26 cellular contexts compared by ENCODE assay signal in genomic region chr3:126414961-126415660, GRCh38. TPM values are rescaled to one million over a fixed set of nuclear protein-coding genes. Genes with fewer than 3 reads are reported as not detected.
"Had no signal": no experiment of that assay in that cellular context is flagged by ENCODE, and none has a peak within 500 bp of the region (broad histone marks: within the 10 kb centered on the region; RNA-seq: fewer than 3 reads in every experiment).

No MANE protein-coding gene starts in this region.

- H3K4me1 Mint-ChIP-seq: activated naive CD4-positive, alpha-beta T cell treated with anti-CD3 and anti-CD28 coated beads, Interleukin-2, amount 10 ng/mL, durations not matched to agents 7 days and 5 days; activated naive CD8-positive, alpha-beta T cell treated with anti-CD3 and anti-CD28 coated beads for 36 hours had no signal

- H3K36me3 Mint-ChIP-seq: activated naive CD4-positive, alpha-beta T cell treated with anti-CD3 and anti-CD28 coated beads, Interleukin-2, amount 10 ng/mL, durations not matched to agents 7 days and 5 days; activated naive CD8-positive, alpha-beta T cell treated with anti-CD3 and anti-CD28 coated beads for 36 hours had no signal

- DNase-seq: activated CD4-positive, alpha-beta T cell treated with anti-CD3 and anti-CD28 coated beads for 4 hours; activated CD8-positive, alpha-beta memory T cell treated with anti-CD3 and anti-CD28 coated beads, Interleukin-2, amount 50 U/mL, for 4 hours; activated CD8-positive, alpha-beta T cell treated with anti-CD3 and anti-CD28 coated beads for 36 hours; activated gamma-delta T cell treated with Interleukin-2 at 50 U/mL for 16 hours; activated naive CD4-positive, alpha-beta T cell treated with anti-CD3 and anti-CD28 coated beads, Interleukin-2, amount 10 ng/mL, durations not matched to agents 7 days and 5 days; activated naive CD8-positive, alpha-beta T cell treated with anti-CD3 and anti-CD28 coated beads for 36 hours; activated T-cell treated with anti-CD3 and anti-CD28 coated beads, Interleukin-2, amount 50 U/mL, for 72 hours; anterior cingulate cortex; KG1; NCI-H1048; NCI-H146; NCI-H187 treated with DMSO at 0.1 percent for 48 hours; NCI-H2081 treated with DMSO at 0.1 percent for 48 hours; NCI-H446; NCI-H524; SHP77; SW 1271 had no signal

- H3K4me3 Mint-ChIP-seq: activated CD8-positive, alpha-beta T cell treated with anti-CD3 and anti-CD28 coated beads for 36 hours; activated naive CD4-positive, alpha-beta T cell treated with anti-CD3 and anti-CD28 coated beads, Interleukin-2, amount 10 ng/mL, durations not matched to agents 7 days and 5 days; activated naive CD8-positive, alpha-beta T cell treated with anti-CD3 and anti-CD28 coated beads for 36 hours; activated T-cell treated with anti-CD3 and anti-CD28 coated beads, Interleukin-2, amount 50 U/mL, for 72 hours; T-helper 1 cell treated with Interleukin-12 subunit alpha and Interleukin-12 subunit beta and Interleukin-4 antibody, amounts not matched to agents 30 μg/mL and 1 μg/mL, for 36 hours had no signal

- H3K27me3 ChIP-seq: Peyer's patch had no signal

- H3K27ac ChIP-seq: Peyer's patch, RWPE1, SJSA1 had no signal

- H3K4me1 ChIP-seq: Peyer's patch, SJSA1 had no signal

- ATAC-seq: activated CD4-positive, CD25-positive, alpha-beta regulatory T cell treated with anti-CD3 and anti-CD28 coated beads, Interleukin-2, amount 50 U/mL, for 24 hours; activated CD8-positive, alpha-beta T cell treated with anti-CD3 and anti-CD28 coated beads for 36 hours; activated T-cell treated with anti-CD3 and anti-CD28 coated beads, Interleukin-2, amount 50 U/mL, for 72 hours; SK-N-SH treated with all-trans-retinoic acid at 6 μM for 48 hours had no signal

- H3K4me3 ChIP-seq: Peyer's patch, SJSA1 had no signal

- H3K9me3 ChIP-seq: Peyer's patch, SJSA1 had no signal

- H3K36me3 ChIP-seq: Peyer's patch, SJSA1 had no signal

- H3K9me3 Mint-ChIP-seq: activated CD8-positive, alpha-beta T cell treated with anti-CD3 and anti-CD28 coated beads for 36 hours; activated naive CD4-positive, alpha-beta T cell treated with anti-CD3 and anti-CD28 coated beads, Interleukin-2, amount 10 ng/mL, durations not matched to agents 7 days and 5 days; activated naive CD8-positive, alpha-beta T cell treated with anti-CD3 and anti-CD28 coated beads for 36 hours; activated T-helper 2 cell treated with anti-CD3 and anti-CD28 coated beads, Interferon-gamma antibody, Interleukin-2, Interleukin-4, amounts not matched to agents 10 μg/mL and 5 μg/mL and 100 μg/mL, durations not matched to agents 14 hours and 24 hours and 36 hours; T-helper 1 cell treated with Interleukin-12 subunit alpha and Interleukin-12 subunit beta and Interleukin-4 antibody, amounts not matched to agents 30 μg/mL and 1 μg/mL, for 36 hours had no signal

- H3K27ac Mint-ChIP-seq: activated CD8-positive, alpha-beta T cell treated with anti-CD3 and anti-CD28 coated beads for 36 hours; activated naive CD4-positive, alpha-beta T cell treated with anti-CD3 and anti-CD28 coated beads, Interleukin-2, amount 10 ng/mL, durations not matched to agents 7 days and 5 days; activated naive CD8-positive, alpha-beta T cell treated with anti-CD3 and anti-CD28 coated beads for 36 hours; activated T-cell treated with anti-CD3 and anti-CD28 coated beads, Interleukin-2, amount 50 U/mL, for 72 hours; activated T-helper 2 cell treated with anti-CD3 and anti-CD28 coated beads, Interferon-gamma antibody, Interleukin-2, Interleukin-4, amounts not matched to agents 10 μg/mL and 5 μg/mL and 100 μg/mL, durations not matched to agents 14 hours and 24 hours and 36 hours; T-helper 1 cell treated with Interleukin-12 subunit alpha and Interleukin-12 subunit beta and Interleukin-4 antibody, amounts not matched to agents 30 μg/mL and 1 μg/mL, for 36 hours had no signal

RNA-seq across cellular contexts. Expression of gene CFAP100, which starts 20.4 kb away (rescaled TPM):
- total RNA-seq: activated CD8-positive, alpha-beta T cell treated with anti-CD3 and anti-CD28 coated beads for 36 hours; activated naive CD8-positive, alpha-beta T cell treated with anti-CD3 and anti-CD28 coated beads for 36 hours; activated T-cell treated with anti-CD3 and anti-CD28 coated beads, Interleukin-2, amount 50 U/mL, for 72 hours; activated T-helper 2 cell treated with anti-CD3 and anti-CD28 coated beads, Interferon-gamma antibody, Interleukin-2, Interleukin-4, amounts not matched to agents 10 μg/mL and 5 μg/mL and 100 μg/mL, durations not matched to agents 14 hours and 24 hours and 36 hours; LHCN-M2; M059J; Peyer's patch; SJSA1 had no signal
